Comparison of ENCODE assay signal across 22 cellular contexts in genomic region chr2:219292616-219293015, GRCh38. TPM values are rescaled to one million over a fixed set of nuclear protein-coding genes. Genes with fewer than 3 reads are reported as not detected.
DNase-seq lines count a peak whose midpoint lies in the region; ATAC-seq and TF ChIP-seq lines count a peak whose summit lies in the region.
"Had no signal": no experiment of that assay in that cellular context is flagged by ENCODE, and none has a peak within 500 bp of the region (broad histone marks: within the 10 kb centered on the region; RNA-seq: fewer than 3 reads in every experiment).

No MANE protein-coding gene starts in this region.

- no peak overlapping the region for H3K27ac Mint-ChIP-seq in activated CD4-positive, alpha-beta memory T cell treated with anti-CD3 and anti-CD28 coated beads for 36 hours
- no peak overlapping the region for H3K27ac Mint-ChIP-seq in activated CD4-positive, alpha-beta memory T cell treated with anti-CD3 and anti-CD28 coated beads, Interleukin-2, amount 10 ng/mL, durations not matched to agents 7 days and 5 days
- no peak overlapping the region for H3K27ac Mint-ChIP-seq in stimulated activated naive CD8-positive, alpha-beta T cell treated with anti-CD3 and anti-CD28 coated beads, Interleukin-15, amount 100 ng/mL, for 72 hours
- H3K27ac Mint-ChIP-seq in endothelial cell (ENCODE audit: unreplicated experiment): no peak overlapping the region

- no peak overlapping the region for H3K27ac ChIP-seq in GM23248
- H3K27ac ChIP-seq: C4-2B, KMS-11, Peyer's patch had no signal

- peaks cover 8% of the 10 kb centered on the region for H3F3A ChIP-seq in GM23248 (ENCODE audit: insufficient read depth)

- no peak overlapping the region for H2AFZ ChIP-seq in GM23248

- H3K9ac ChIP-seq in GM23248: no peak overlapping the region
- H3K9ac ChIP-seq: KMS-11 had no signal

- no peak for TF ChIP-seq CTCF in endothelial cell (IDR thresholded peaks at IDR 0.05; ENCODE audit: unreplicated experiment)

- DNase-seq in activated CD4-positive, alpha-beta memory T cell treated with anti-CD3 and anti-CD28 coated beads for 36 hours: peak; percentile 7
- no peak for DNase-seq in activated CD4-positive, alpha-beta memory T cell treated with anti-CD3 and anti-CD28 coated beads, Interleukin-2, amount 10 ng/mL, durations not matched to agents 7 days and 5 days
- peak; percentile 1 for DNase-seq in stimulated activated naive CD8-positive, alpha-beta T cell treated with anti-CD3 and anti-CD28 coated beads, Interleukin-15, Interleukin-2, amounts not matched to agents 100 U/mL and 50 U/mL, for 24 hours
- DNase-seq in stimulated activated naive CD8-positive, alpha-beta T cell treated with anti-CD3 and anti-CD28 coated beads, Interleukin-15, amount 100 ng/mL, for 72 hours: no peak
- peak; percentile 68 for DNase-seq in posterior vena cava (ENCODE audit: low spot score)
- no peak for DNase-seq in GM23248
- no peak for DNase-seq in endothelial cell (ENCODE audit: low spot score)
- DNase-seq: AML-193, IMR-90, NCI-H1092 treated with DMSO at 0.1 percent for 48 hours, NCI-H2029 treated with DMSO at 0.1 percent for 48 hours, NCI-H226, NCI-H524, NCI-H774 had no signal

- H3K4me3 ChIP-seq in GM23248: no peak overlapping the region
- H3K4me3 ChIP-seq: Peyer's patch had no signal

- POLR2A ChIA-PET in activated CD4-positive, alpha-beta memory T cell treated with anti-CD3 and anti-CD28 coated beads for 36 hours (lab: Charles Lee): interaction anchor here (1.3 to 4.1 kb wide), 2 partner anchors 14 to 38 kb away, joined by 4 to 34 read pairs; partner anchors contain the start of gene DNAJB2
- POLR2A ChIA-PET in activated CD4-positive, alpha-beta memory T cell treated with anti-CD3 and anti-CD28 coated beads, Interleukin-2, amount 10 ng/mL, durations not matched to agents 7 days and 5 days (lab: Charles Lee): interaction anchor here (5.8 to 6.0 kb wide), 2 partner anchors 12 to 39 kb away, joined by 53 to 69 read pairs; partner anchors contain the start of genes DNAJB2, TUBA4A and TUBA4B

- H3K36me3 Mint-ChIP-seq in activated CD4-positive, alpha-beta memory T cell treated with anti-CD3 and anti-CD28 coated beads for 36 hours: no peaks in the 10 kb centered on the region
- no peaks in the 10 kb centered on the region for H3K36me3 Mint-ChIP-seq in activated CD4-positive, alpha-beta memory T cell treated with anti-CD3 and anti-CD28 coated beads, Interleukin-2, amount 10 ng/mL, durations not matched to agents 7 days and 5 days (ENCODE audit: low read depth)
- H3K36me3 Mint-ChIP-seq in endothelial cell (ENCODE audit: low read depth, unreplicated experiment): peaks cover 4% of the 10 kb centered on the region

- no peaks in the 10 kb centered on the region for H3K9me3 ChIP-seq in GM23248 (ENCODE audit: low read depth)
- H3K9me3 ChIP-seq: Peyer's patch had no signal

- 86 to 87% methylated on average over 9 of the region's 9 CpGs for WGBS in GM23248 (ENCODE audit: low coverage in 1 of 2, low lambda C conversion rate in 2 of 2, missing lambda C conversion rate in 2 of 2), 2 experiments

- intact Hi-C loops in activated CD4-positive, alpha-beta memory T cell treated with anti-CD3 and anti-CD28 coated beads for 36 hours (cut with micrococcal nuclease): no loop called here
- intact Hi-C loops in posterior vena cava (cut with DNase I): no loop called here

- ATAC-seq in stimulated activated naive CD8-positive, alpha-beta T cell treated with anti-CD3 and anti-CD28 coated beads, Interleukin-15, Interleukin-2, amounts not matched to agents 100 U/mL and 50 U/mL, for 24 hours: no peak
- ATAC-seq in stimulated activated naive CD8-positive, alpha-beta T cell treated with anti-CD3 and anti-CD28 coated beads, Interleukin-15, amount 100 ng/mL, for 72 hours: no peak
- ATAC-seq: HCT116 had no signal

- peaks cover 11% of the 10 kb centered on the region for H3K4me1 Mint-ChIP-seq in activated CD4-positive, alpha-beta memory T cell treated with anti-CD3 and anti-CD28 coated beads for 36 hours (ENCODE audit: low read depth)
- H3K4me1 Mint-ChIP-seq in activated CD4-positive, alpha-beta memory T cell treated with anti-CD3 and anti-CD28 coated beads, Interleukin-2, amount 10 ng/mL, durations not matched to agents 7 days and 5 days: peaks cover 14% of the 10 kb centered on the region
- H3K4me1 Mint-ChIP-seq in stimulated activated naive CD8-positive, alpha-beta T cell treated with anti-CD3 and anti-CD28 coated beads, Interleukin-15, amount 100 ng/mL, for 72 hours: peaks cover 41% of the 10 kb centered on the region
- peaks cover 6% of the 10 kb centered on the region for H3K4me1 Mint-ChIP-seq in endothelial cell (ENCODE audit: unreplicated experiment)

- H3K36me3 ChIP-seq in GM23248 (ENCODE audit: low read depth): no peaks in the 10 kb centered on the region
- H3K36me3 ChIP-seq: Peyer's patch had no signal

- H3K79me2 ChIP-seq in GM23248 (ENCODE audit: insufficient read depth): no peaks in the 10 kb centered on the region

- no peaks in the 10 kb centered on the region for H3K27me3 Mint-ChIP-seq in activated CD4-positive, alpha-beta memory T cell treated with anti-CD3 and anti-CD28 coated beads for 36 hours
- H3K27me3 Mint-ChIP-seq in activated CD4-positive, alpha-beta memory T cell treated with anti-CD3 and anti-CD28 coated beads, Interleukin-2, amount 10 ng/mL, durations not matched to agents 7 days and 5 days: peaks cover 9% of the 10 kb centered on the region
- no peaks in the 10 kb centered on the region for H3K27me3 Mint-ChIP-seq in stimulated activated naive CD8-positive, alpha-beta T cell treated with anti-CD3 and anti-CD28 coated beads, Interleukin-15, amount 100 ng/mL, for 72 hours
- peaks cover 5% of the 10 kb centered on the region for H3K27me3 Mint-ChIP-seq in endothelial cell (ENCODE audit: unreplicated experiment)

- H3K27me3 ChIP-seq in GM23248 (replicated peaks; ENCODE audit: insufficient read depth): no peaks in the 10 kb centered on the region
- H3K27me3 ChIP-seq: Peyer's patch had no signal

- H3K4me2 ChIP-seq in GM23248 (ENCODE audit: unreplicated experiment): no peak overlapping the region
- H3K4me2 ChIP-seq: KMS-11 had no signal

- H3K9me3 Mint-ChIP-seq in activated CD4-positive, alpha-beta memory T cell treated with anti-CD3 and anti-CD28 coated beads for 36 hours: no peaks in the 10 kb centered on the region
- H3K9me3 Mint-ChIP-seq in activated CD4-positive, alpha-beta memory T cell treated with anti-CD3 and anti-CD28 coated beads, Interleukin-2, amount 10 ng/mL, durations not matched to agents 7 days and 5 days: no peaks in the 10 kb centered on the region
- no peaks in the 10 kb centered on the region for H3K9me3 Mint-ChIP-seq in stimulated activated naive CD8-positive, alpha-beta T cell treated with anti-CD3 and anti-CD28 coated beads, Interleukin-15, amount 100 ng/mL, for 72 hours
- peaks cover 4% of the 10 kb centered on the region for H3K9me3 Mint-ChIP-seq in endothelial cell (ENCODE audit: unreplicated experiment)

- in situ Hi-C loops in GM23248 (cut with MboI): no loop called here

- CTCF ChIA-PET in activated CD4-positive, alpha-beta memory T cell treated with anti-CD3 and anti-CD28 coated beads for 36 hours (lab: Charles Lee): interaction anchor here (0.9 to 10.8 kb wide), 7 partner anchors 13 to 235 kb away, joined by 3 to 252 read pairs (median 4); partner anchors contain the start of genes DNAJB2, GLB1L, NHEJ1 and TUBA4A
- CTCF ChIA-PET in activated CD4-positive, alpha-beta memory T cell treated with anti-CD3 and anti-CD28 coated beads, Interleukin-2, amount 10 ng/mL, durations not matched to agents 7 days and 5 days (lab: Charles Lee): interaction anchor here (1.3 to 7.9 kb wide), 6 partner anchors 11 to 135 kb away, joined by 3 to 206 read pairs (median 63); partner anchors contain the start of genes DNAJB2, NHEJ1, TUBA4A and TUBA4B

- H3K4me1 ChIP-seq in GM23248 (ENCODE audit: insufficient read depth): peaks cover 12% of the 10 kb centered on the region

- H3K4me3 Mint-ChIP-seq in activated CD4-positive, alpha-beta memory T cell treated with anti-CD3 and anti-CD28 coated beads for 36 hours: no peak overlapping the region
- H3K4me3 Mint-ChIP-seq in activated CD4-positive, alpha-beta memory T cell treated with anti-CD3 and anti-CD28 coated beads, Interleukin-2, amount 10 ng/mL, durations not matched to agents 7 days and 5 days: no peak overlapping the region
- no peak overlapping the region for H3K4me3 Mint-ChIP-seq in stimulated activated naive CD8-positive, alpha-beta T cell treated with anti-CD3 and anti-CD28 coated beads, Interleukin-15, amount 100 ng/mL, for 72 hours
- H3K4me3 Mint-ChIP-seq in endothelial cell (ENCODE audit: unreplicated experiment): no peak overlapping the region

- no peaks in the 10 kb centered on the region for H3K9me2 ChIP-seq in GM23248 (ENCODE audit: insufficient read depth)

- no peaks in the 10 kb centered on the region for H4K20me1 ChIP-seq in GM23248 (ENCODE audit: insufficient read depth)

RNA-seq across cellular contexts. Expression of gene DNAJB2, which starts 13.4 kb away (rescaled TPM):
- total RNA-seq in activated CD4-positive, alpha-beta memory T cell treated with anti-CD3 and anti-CD28 coated beads for 36 hours: 10 to 100 TPM; 37.3 to 39.1 TPM
- 10 to 100 TPM; 57.0 to 59.7 TPM for total RNA-seq in activated CD4-positive, alpha-beta memory T cell treated with anti-CD3 and anti-CD28 coated beads, Interleukin-2, amount 10 ng/mL, durations not matched to agents 7 days and 5 days
- total RNA-seq in posterior vena cava: 10 to 100 TPM; 42.0 to 45.7 TPM
- 50.5 and 53.7 TPM in 2 replicates for total RNA-seq in GM23248 (2014; rRNA removed; shearing (Covaris generic))
- 11.1 and 12.6 TPM in 2 replicates for polyA plus RNA-seq in GM23248 (2016; fragmentation: Nextera tagmentation; extraction: Ambion mirVana)
- 64.3 TPM for total RNA-seq in endothelial cell (ENCODE audit: unreplicated experiment)

RNA-seq across cellular contexts. Expression of gene PTPRN, which starts 16.6 kb away (rescaled TPM):
- under 1 TPM in 1 of 2 experiments, not detected in 1; 0.24 TPM for total RNA-seq in activated CD4-positive, alpha-beta memory T cell treated with anti-CD3 and anti-CD28 coated beads for 36 hours
- total RNA-seq in activated CD4-positive, alpha-beta memory T cell treated with anti-CD3 and anti-CD28 coated beads, Interleukin-2, amount 10 ng/mL, durations not matched to agents 7 days and 5 days: under 1 TPM; 0.28 to 0.33 TPM
- not detected for total RNA-seq in posterior vena cava
- total RNA-seq in GM23248 (2014; rRNA removed; shearing (Covaris generic)): 50.5 and 54.1 TPM in 2 replicates
- 29.2 and 30.5 TPM in 2 replicates for polyA plus RNA-seq in GM23248 (2016; fragmentation: Nextera tagmentation; extraction: Ambion mirVana)
- total RNA-seq in endothelial cell (ENCODE audit: unreplicated experiment): 1.1 TPM
- total RNA-seq: OCI-LY7 had no signal

RNA-seq across cellular contexts. Expression of gene TUBA4A, which starts 38.9 kb away (rescaled TPM):
- total RNA-seq in activated CD4-positive, alpha-beta memory T cell treated with anti-CD3 and anti-CD28 coated beads for 36 hours: 100 to 1,000 TPM; 219 to 229 TPM
- total RNA-seq in activated CD4-positive, alpha-beta memory T cell treated with anti-CD3 and anti-CD28 coated beads, Interleukin-2, amount 10 ng/mL, durations not matched to agents 7 days and 5 days: 100 to 1,000 TPM; 313 to 344 TPM
- 10 to 100 TPM; 25.6 to 25.9 TPM for total RNA-seq in posterior vena cava
- total RNA-seq in GM23248 (2014; rRNA removed; shearing (Covaris generic)): 14.3 and 27.1 TPM in 2 replicates
- 14.5 and 15.5 TPM in 2 replicates for polyA plus RNA-seq in GM23248 (2016; fragmentation: Nextera tagmentation; extraction: Ambion mirVana)
- 18.7 TPM for total RNA-seq in endothelial cell (ENCODE audit: unreplicated experiment)

RNA-seq across cellular contexts. Expression of gene TUBA4B, which starts 39.6 kb away (rescaled TPM):
- total RNA-seq in activated CD4-positive, alpha-beta memory T cell treated with anti-CD3 and anti-CD28 coated beads for 36 hours: not detected
- total RNA-seq in activated CD4-positive, alpha-beta memory T cell treated with anti-CD3 and anti-CD28 coated beads, Interleukin-2, amount 10 ng/mL, durations not matched to agents 7 days and 5 days: not detected
- total RNA-seq in posterior vena cava (not detected), endothelial cell (ENCODE audit: unreplicated experiment) (not detected)
- total RNA-seq in GM23248 (2014; rRNA removed; shearing (Covaris generic)): not detected in 2 replicates
- polyA plus RNA-seq in GM23248 (2016; fragmentation: Nextera tagmentation; extraction: Ambion mirVana): not detected in 2 replicates
- total RNA-seq: A172, IMR-90, OCI-LY7, Peyer's patch had no signal
- polyA plus RNA-seq: AG04450, IMR-90 had no signal

RNA-seq across cellular contexts. Expression of gene RESP18, which starts 39.9 kb away (rescaled TPM):
- not detected for total RNA-seq in activated CD4-positive, alpha-beta memory T cell treated with anti-CD3 and anti-CD28 coated beads for 36 hours
- not detected for total RNA-seq in activated CD4-positive, alpha-beta memory T cell treated with anti-CD3 and anti-CD28 coated beads, Interleukin-2, amount 10 ng/mL, durations not matched to agents 7 days and 5 days
- not detected for total RNA-seq in posterior vena cava
- total RNA-seq in GM23248 (2014; rRNA removed; shearing (Covaris generic)): not detected in 2 replicates
- polyA plus RNA-seq in GM23248 (2016; fragmentation: Nextera tagmentation; extraction: Ambion mirVana): not detected in 2 replicates
- not detected for total RNA-seq in endothelial cell (ENCODE audit: unreplicated experiment)
- total RNA-seq: A172, H1, IMR-90, OCI-LY7, Peyer's patch had no signal
- polyA plus RNA-seq: AG04450, H1, IMR-90 had no signal

Comparison
In these comparisons a context has a peak if more than half of its experiments do, and no peak if none do; other contexts are left out.
1. DNase-seq: peak in activated CD4-positive, alpha-beta memory T cell treated with anti-CD3 and anti-CD28 coated beads for 36 hours (single experiment), stimulated activated naive CD8-positive, alpha-beta T cell treated with anti-CD3 and anti-CD28 coated beads, Interleukin-15, Interleukin-2, amounts not matched to agents 100 U/mL and 50 U/mL, for 24 hours (single experiment) and posterior vena cava (single experiment); none in activated CD4-positive, alpha-beta memory T cell treated with anti-CD3 and anti-CD28 coated beads, Interleukin-2, amount 10 ng/mL, durations not matched to agents 7 days and 5 days (single experiment), stimulated activated naive CD8-positive, alpha-beta T cell treated with anti-CD3 and anti-CD28 coated beads, Interleukin-15, amount 100 ng/mL, for 72 hours (0 of 2), GM23248 (single experiment) and endothelial cell (single experiment).
2. RNA of gene PTPRN, which starts 16.6 kb away (total RNA-seq): 50.5 to 54.1 TPM in GM23248; 1.1 TPM in endothelial cell (single experiment), 0.28 to 0.33 TPM in activated CD4-positive, alpha-beta memory T cell treated with anti-CD3 and anti-CD28 coated beads, Interleukin-2, amount 10 ng/mL, durations not matched to agents 7 days and 5 days, not detected in posterior vena cava and 0.24 TPM in activated CD4-positive, alpha-beta memory T cell treated with anti-CD3 and anti-CD28 coated beads for 36 hours; every median in the first group is over 10 times any median in the second.